In the genomic region with DNA sequence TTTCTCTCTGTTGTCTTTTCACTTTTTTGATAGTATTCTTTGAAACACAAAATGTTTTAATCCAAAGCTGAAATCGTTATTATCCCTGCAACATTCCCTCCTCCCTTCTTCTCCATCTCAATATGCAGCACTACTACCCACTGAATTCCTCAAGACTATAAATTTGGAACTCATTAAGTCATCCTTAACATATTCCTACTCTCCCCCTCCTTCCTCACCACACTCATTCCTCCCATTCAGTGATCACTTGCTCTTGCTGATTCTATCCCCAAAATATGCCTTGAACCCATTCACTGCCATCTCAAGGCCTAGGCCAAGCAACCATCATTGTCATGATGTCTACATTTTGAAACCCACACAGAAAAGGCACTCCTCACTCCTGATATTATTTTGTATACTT, we compare ENCODE assay signal across 19 cellular contexts. TPM values are rescaled to one million over a fixed set of nuclear protein-coding genes. Genes with fewer than 3 reads are reported as not detected.
DNase-seq lines count a peak whose midpoint lies in the region; ATAC-seq, FAIRE-seq and TF ChIP-seq lines count a peak whose summit lies in the region.
"Had no signal": no experiment of that assay in that cellular context is flagged by ENCODE, and none has a peak within 500 bp of the region (broad histone marks: within the 10 kb centered on the region; RNA-seq: fewer than 3 reads in every experiment).

No MANE protein-coding gene starts in this region.

- H3K27ac Mint-ChIP-seq in activated T-helper 17 cell treated with anti-CD3 and anti-CD28 coated beads, Interleukin-2, amount 50 U/mL, for 72 hours = no peak overlapping the region
- no peak overlapping the region for H3K27ac Mint-ChIP-seq in activated naive CD4-positive, alpha-beta T cell treated with anti-CD3 and anti-CD28 coated beads for 36 hours
- H3K27ac Mint-ChIP-seq: natural killer cell had no signal

- peaks cover 14% of the 10 kb centered on the region for H3K36me3 Mint-ChIP-seq in activated T-helper 17 cell treated with anti-CD3 and anti-CD28 coated beads, Interleukin-2, amount 50 U/mL, for 72 hours (ENCODE audit: low read depth)
- no peaks in the 10 kb centered on the region for H3K36me3 Mint-ChIP-seq in activated naive CD4-positive, alpha-beta T cell treated with anti-CD3 and anti-CD28 coated beads for 36 hours (ENCODE audit: low read depth)
- H3K36me3 Mint-ChIP-seq: natural killer cell had no signal

- H3K4me1 ChIP-seq in HepG2 (ENCODE audit: insufficient read depth, low read length) (peaks cover 36% of the 10 kb centered on the region), right lobe of liver (peaks cover 0 to 22% (median 0%) of the 10 kb centered on the region in 4 donors), uterus (peaks cover 0 to under 1% of the 10 kb centered on the region in 2 donors)

- H3K9me3 ChIP-seq in HepG2 (ENCODE audit: low read length) (no peaks in the 10 kb centered on the region), right lobe of liver (no peaks in the 10 kb centered on the region), uterus (no peaks in the 10 kb centered on the region)
- H3K9me3 ChIP-seq: esophagus squamous epithelium, lower lobe of right lung, right atrium auricular region, tibial nerve had no signal

- peak overlapping the region; percentile 86 for H2AFZ ChIP-seq in HepG2 (ENCODE audit: low read length)

- H3K27me3 ChIP-seq in HepG2 (ENCODE audit: control insufficient read depth in 1 of 2, insufficient read depth in 2 of 2, low read length in 2 of 2) (no peaks in the 10 kb centered on the region; a peak in 1 of 5 replicates), right lobe of liver (no peaks in the 10 kb centered on the region), uterus (no peaks in the 10 kb centered on the region)
- H3K27me3 ChIP-seq: esophagus squamous epithelium, right atrium auricular region, tibial nerve had no signal

- TF ChIP-seq RAD21 in HepG2 (CRISPR knock-in tag; IDR thresholded peaks at IDR 0.05) = no peak

- in situ Hi-C loops in HepG2 (cut with HindIII; ENCODE audit: extremely low pct_ligation_motif_present, low pct_unique_long_range_greater_than_20kb) = loop anchor here (5.0 kb wide), 1 partner anchor 143 kb away; a partner anchor contains a TSS

- H3K4me2 ChIP-seq in HepG2 (ENCODE audit: low read depth, low read length) = 0 out of 2 replicates have a peak overlapping the region, but pooled peaks have one; percentile 19

- no peak for TF ChIP-seq EP300 in HepG2 (IDR thresholded peaks at IDR 0.05; ENCODE audit: low read depth in 2 of 2, low read length in 2 of 2)
- no peak for TF ChIP-seq EP300 in HepG2 (CRISPR knock-in tag; IDR thresholded peaks at IDR 0.05; ENCODE audit: borderline replicate concordance)

- CTCF ChIA-PET in HepG2 (lab: Yijun Ruan, JAX; ENCODE audit: low intra/inter-chr PET ratio, low total read pairs) = no interaction called here
- CTCF ChIA-PET in activated naive CD4-positive, alpha-beta T cell treated with anti-CD3 and anti-CD28 coated beads for 36 hours (lab: Charles Lee) = interaction anchor here (1.6 kb wide), 1 partner anchor 10 kb away, joined by 5 read pairs; no protein-coding TSS in a partner anchor

- no peak overlapping the region for H3K9ac ChIP-seq in HepG2 (ENCODE audit: insufficient read depth, low read depth, low read length)

- WGBS in HepG2 (ENCODE audit: low lambda C conversion rate) = 4% methylated on average over 1 of the region's 1 CpG
- 56% methylated on average over 1 of the region's 1 CpG for WGBS in right lobe of liver (ENCODE audit: insufficient coverage, low coverage, low lambda C conversion rate, missing lambda C conversion rate)

- no peak overlapping the region for H3K4me3 Mint-ChIP-seq in activated T-helper 17 cell treated with anti-CD3 and anti-CD28 coated beads, Interleukin-2, amount 50 U/mL, for 72 hours
- no peak overlapping the region for H3K4me3 Mint-ChIP-seq in activated naive CD4-positive, alpha-beta T cell treated with anti-CD3 and anti-CD28 coated beads for 36 hours
- H3K4me3 Mint-ChIP-seq: natural killer cell had no signal

- H3K36me3 ChIP-seq in HepG2 (replicated peaks in 1 of 2; ENCODE audit: control insufficient read depth in 1 of 2, insufficient read depth in 2 of 2, low read length in 2 of 2) = peaks cover 0 to 6% of the 10 kb centered on the region in 2 experiments; a peak in 3 of 5 replicates
- peaks cover 0 to 8% (median 0%) of the 10 kb centered on the region in 4 donors for H3K36me3 ChIP-seq in right lobe of liver
- no peaks in the 10 kb centered on the region for H3K36me3 ChIP-seq in uterus

- H4K20me1 ChIP-seq in HepG2 (ENCODE audit: insufficient read depth, low read length) = no peaks in the 10 kb centered on the region; the same call in 1 of the 2 replicates

- no peak for FAIRE-seq in HepG2 (lab: Jason Lieb, UNC)

- POLR2A ChIA-PET in HepG2 (lab: Yijun Ruan, JAX) = interaction anchor here (0.6 kb wide), 1 partner anchor 263 kb away, joined by 3 read pairs; no protein-coding TSS in a partner anchor

- no peak overlapping the region for H3K4me3 ChIP-seq in HepG2 (replicated peaks in 1 of 3; ENCODE audit: insufficient read depth in 1 of 3, low read depth in 2 of 3, low read length in 3 of 3)
- no peak overlapping the region for H3K4me3 ChIP-seq in right lobe of liver
- H3K4me3 ChIP-seq in uterus = no peak overlapping the region
- H3K4me3 ChIP-seq: right atrium auricular region had no signal

- BruUV-seq in HepG2 (replicated peaks; lab: Mats Ljungman, UMichigan) = no TSS peak

- peaks cover 25% of the 10 kb centered on the region for H3K79me2 ChIP-seq in HepG2 (ENCODE audit: insufficient read depth, low read length)

- ATAC-seq in HepG2 = no peak
- ATAC-seq in right lobe of liver = no peak
- no peak for ATAC-seq in activated T-helper 17 cell treated with anti-CD3 and anti-CD28 coated beads, Interleukin-2, amount 50 U/mL, for 72 hours (replicated peaks)
- ATAC-seq: lower lobe of right lung, natural killer cell, T-cell had no signal

- H3K9me3 Mint-ChIP-seq in activated T-helper 17 cell treated with anti-CD3 and anti-CD28 coated beads, Interleukin-2, amount 50 U/mL, for 72 hours = no peaks in the 10 kb centered on the region
- no peaks in the 10 kb centered on the region for H3K9me3 Mint-ChIP-seq in activated naive CD4-positive, alpha-beta T cell treated with anti-CD3 and anti-CD28 coated beads for 36 hours
- H3K9me3 Mint-ChIP-seq: natural killer cell, T-cell had no signal

- intact Hi-C loops in HepG2 (cut with micrococcal nuclease; ENCODE audit: unreplicated experiment) = no loop called here
- intact Hi-C loops in right lobe of liver (cut with DNase I) = no loop called here
- intact Hi-C loops in uterus (cut with DNase I; ENCODE audit: low total_unique reads) = loop anchor here (10.0 kb wide), 1 partner anchor 146 kb away; a partner anchor contains a TSS
- intact Hi-C loops in activated naive CD4-positive, alpha-beta T cell treated with anti-CD3 and anti-CD28 coated beads for 36 hours (cut with micrococcal nuclease) = no loop called here

- no peak overlapping the region for H3K27ac ChIP-seq in HepG2 (ENCODE audit: extremely low read length, insufficient read depth, low read length)
- peak overlapping the region in 1 of 3 donors; percentile 89 for H3K27ac ChIP-seq in right lobe of liver
- peak overlapping the region; percentile 3 to 5 for H3K27ac ChIP-seq in uterus

- DNase-seq in HepG2 (ENCODE audit: low spot score) (no peak), right lobe of liver (no peak), amniotic epithelial cell (ENCODE audit: low read depth) (peak; percentile 15), kidney tubule cell (ENCODE audit: low spot score) (peak; percentile 63), uterus (no peak)
- DNase-seq in stimulated activated CD4-positive, alpha-beta T cell treated with anti-CD3 and anti-CD28 coated beads, Interleukin-2, amount 100 ng/mL, for 48 hours = no peak
- no peak for DNase-seq in activated naive CD4-positive, alpha-beta T cell treated with anti-CD3 and anti-CD28 coated beads for 36 hours
- DNase-seq: activated CD4-positive, CD25-positive, alpha-beta regulatory T cell; activated effector memory CD4-positive, alpha-beta T cell treated with anti-CD3 and anti-CD28 coated beads, Interleukin-2, amount 50 U/mL, for 16 hours; esophagus squamous epithelium; GF-D8; lower lobe of right lung; natural killer cell; NCI-H774; stimulated activated CD4-positive, alpha-beta T cell treated with anti-CD3 and anti-CD28 coated beads, Interleukin-4, amount 100 ng/mL, for 1 hour; T-cell had no signal

- no peaks in the 10 kb centered on the region for H3K27me3 Mint-ChIP-seq in activated T-helper 17 cell treated with anti-CD3 and anti-CD28 coated beads, Interleukin-2, amount 50 U/mL, for 72 hours
- no peaks in the 10 kb centered on the region for H3K27me3 Mint-ChIP-seq in activated naive CD4-positive, alpha-beta T cell treated with anti-CD3 and anti-CD28 coated beads for 36 hours (ENCODE audit: low read depth)
- H3K27me3 Mint-ChIP-seq: T-cell had no signal

- peaks cover 7% of the 10 kb centered on the region for H3K4me1 Mint-ChIP-seq in activated T-helper 17 cell treated with anti-CD3 and anti-CD28 coated beads, Interleukin-2, amount 50 U/mL, for 72 hours
- H3K4me1 Mint-ChIP-seq in activated naive CD4-positive, alpha-beta T cell treated with anti-CD3 and anti-CD28 coated beads for 36 hours (ENCODE audit: low read depth) = peaks cover 16% of the 10 kb centered on the region

- TF ChIP-seq POLR2A in HepG2 (IDR thresholded peaks at IDR 0.05; ENCODE audit: insufficient read depth in 1 of 2, low read depth in 2 of 2, low read length in 2 of 2) = no peak
- no peak for TF ChIP-seq POLR2A in right lobe of liver (IDR thresholded peaks at IDR 0.05)
- TF ChIP-seq POLR2A in uterus (IDR thresholded peaks at IDR 0.05) = no peak

- no peak for TF ChIP-seq CTCF in HepG2 (CRISPR knock-in tag; IDR thresholded peaks at IDR 0.05)
- no peak for TF ChIP-seq CTCF in right lobe of liver (IDR thresholded peaks at IDR 0.05)
- no peak for TF ChIP-seq CTCF in uterus (IDR thresholded peaks at IDR 0.05)

RNA-seq across cellular contexts. Expression of a gene that starts 2.4 kb away (rescaled TPM):
- total RNA-seq in HepG2 (2016; rRNA removed; fragmentation: Illumina TruSeq; extraction: Trizol) = 26.0 and 29.7 TPM in 2 replicates
- total RNA-seq in HepG2 (2016; cell fraction: cytosol; rRNA removed; fragmentation: Illumina TruSeq; extraction: Trizol; ENCODE audit: low read depth) = 5.3 and 8.5 TPM in 2 replicates
- 24.4 and 27.4 TPM in 2 replicates for total RNA-seq in HepG2 (2016; cell fraction: insoluble cytoplasmic fraction; rRNA removed; fragmentation: Illumina TruSeq; extraction: Trizol)
- 9.4 and 10.7 TPM in 2 replicates for total RNA-seq in HepG2 (2016; cell fraction: membrane; rRNA removed; fragmentation: Illumina TruSeq; extraction: Trizol)
- total RNA-seq in HepG2 (2016; cell fraction: nucleus; rRNA removed; fragmentation: Illumina TruSeq; extraction: Trizol) = 24.1 and 25.8 TPM in 2 replicates
- 20.2 and 22.4 TPM in 2 replicates for polyA plus RNA-seq in HepG2 (2011; rRNA removed)
- 21.7 and 27.0 TPM in 2 replicates for polyA plus RNA-seq in HepG2 (2011; cell fraction: cytosol; rRNA removed)
- 25.6 and 28.2 TPM in 2 replicates for polyA plus RNA-seq in HepG2 (2011; cell fraction: nucleus; rRNA removed)
- 12.7 and 15.1 TPM in 2 replicates for polyA plus RNA-seq in HepG2 (2012)
- 1.8 TPM in 2 replicates for polyA plus RNA-seq in HepG2 (2016; cell fraction: cytosol; fragmentation: Illumina TruSeq; extraction: Trizol; ENCODE audit: low read depth)
- polyA plus RNA-seq in HepG2 (2016; cell fraction: insoluble cytoplasmic fraction; fragmentation: Illumina TruSeq; extraction: Trizol; ENCODE audit: low read depth) = 26.2 and 29.4 TPM in 2 replicates
- polyA plus RNA-seq in HepG2 (2016; cell fraction: membrane; fragmentation: Illumina TruSeq; extraction: Trizol; ENCODE audit: low read depth) = 2.7 and 4.0 TPM in 2 replicates
- polyA plus RNA-seq in HepG2 (2016; cell fraction: nucleus; fragmentation: Illumina TruSeq; extraction: Trizol; ENCODE audit: insufficient read depth, low read depth) = 39.1 and 41.7 TPM in 2 replicates
- polyA minus RNA-seq in HepG2 (2011; rRNA and poly(A)+ RNA removed; ENCODE audit: low replicate concordance) = 78.8 and 169 TPM in 2 replicates
- polyA minus RNA-seq in HepG2 (2011; cell fraction: cytosol; rRNA and poly(A)+ RNA removed) = 20.1 and 25.6 TPM in 2 replicates
- 38.2 and 58.8 TPM in 2 replicates for polyA minus RNA-seq in HepG2 (2011; cell fraction: nucleus; rRNA and poly(A)+ RNA removed)
- total RNA-seq in right lobe of liver = 10 to 100 TPM; 15.3 to 35.3 (median 24.1) TPM
- 10 to 100 TPM; 19.2 to 61.2 (median 41.0) TPM for total RNA-seq in uterus
- 10 to 100 TPM; 17.4 to 23.9 TPM for total RNA-seq in activated T-helper 17 cell treated with anti-CD3 and anti-CD28 coated beads, Interleukin-2, amount 50 U/mL, for 72 hours
- total RNA-seq in activated naive CD4-positive, alpha-beta T cell treated with anti-CD3 and anti-CD28 coated beads for 36 hours = 10 to 100 TPM; 25.8 to 28.6 TPM

Comparison
In these comparisons a context has a peak if more than half of its experiments do, and no peak if none do; other contexts are left out.
1. DNase-seq: peak in amniotic epithelial cell (single experiment) and kidney tubule cell (single experiment); none in HepG2 (single experiment), right lobe of liver (0 of 3), uterus (0 of 2), stimulated activated CD4-positive, alpha-beta T cell treated with anti-CD3 and anti-CD28 coated beads, Interleukin-2, amount 100 ng/mL, for 48 hours (0 of 2) and activated naive CD4-positive, alpha-beta T cell treated with anti-CD3 and anti-CD28 coated beads for 36 hours (single experiment).